Comparison of ENCODE assay signal across 20 cellular contexts in genomic region chr1:185289880-185290279, GRCh38. TPM values are rescaled to one million over a fixed set of nuclear protein-coding genes. Genes with fewer than 3 reads are reported as not detected.
DNase-seq lines count a peak whose midpoint lies in the region; ATAC-seq, FAIRE-seq and TF ChIP-seq lines count a peak whose summit lies in the region.
"Had no signal": no experiment of that assay in that cellular context is flagged by ENCODE, and none has a peak within 500 bp of the region (broad histone marks: within the 10 kb centered on the region; RNA-seq: fewer than 3 reads in every experiment).

No MANE protein-coding gene starts in this region.

- no peaks in the 10 kb centered on the region for H3K9me3 ChIP-seq in HepG2 (ENCODE audit: low read length)
- H3K9me3 ChIP-seq in right lobe of liver = peaks cover 0 to 3% (median 0%) of the 10 kb centered on the region in 4 donors
- no peaks in the 10 kb centered on the region for H3K9me3 ChIP-seq in HEK293 (ENCODE audit: control insufficient read depth, insufficient read depth, low read depth, low read length)
- no peaks in the 10 kb centered on the region for H3K9me3 ChIP-seq in T-helper 17 cell (ENCODE audit: control insufficient read depth, low read length, poor library complexity, severe bottlenecking)
- H3K9me3 ChIP-seq: BE2C, Caco-2 had no signal

- H3K4me1 ChIP-seq in HepG2 (ENCODE audit: insufficient read depth, low read length) (peaks cover 10% of the 10 kb centered on the region; the same call in 1 of the 2 replicates), right lobe of liver (no peaks in the 10 kb centered on the region), HEK293 (ENCODE audit: control insufficient read depth, insufficient read depth, low read length) (no peaks in the 10 kb centered on the region)
- H3K4me1 ChIP-seq: BE2C had no signal

- in situ Hi-C loops in HepG2 (cut with HindIII; ENCODE audit: extremely low pct_ligation_motif_present, low pct_unique_long_range_greater_than_20kb) = no loop called here

- H3K36me3 ChIP-seq in HepG2 (replicated peaks in 1 of 2; ENCODE audit: control insufficient read depth in 1 of 2, insufficient read depth in 2 of 2, low read length in 2 of 2) (no peaks in the 10 kb centered on the region), right lobe of liver (no peaks in the 10 kb centered on the region), HEK293 (ENCODE audit: control insufficient read depth in 2 of 2, insufficient read depth in 1 of 2, low read length in 2 of 2) (peaks cover 0 to 14% of the 10 kb centered on the region in 2 experiments; a peak in 1 of 3 replicates)

- H3K27ac Mint-ChIP-seq in T-helper 17 cell (peak overlapping the region; percentile 1), neural crest cell (ENCODE audit: unreplicated experiment) (no peak overlapping the region)
- H3K27ac Mint-ChIP-seq: CD4-positive, alpha-beta T cell; GM23338 had no signal

- TF ChIP-seq EP300 in HepG2 (IDR thresholded peaks at IDR 0.05; ENCODE audit: low read depth in 2 of 2, low read length in 2 of 2) = no peak
- TF ChIP-seq EP300 in HepG2 (CRISPR knock-in tag; IDR thresholded peaks at IDR 0.05; ENCODE audit: borderline replicate concordance) = no peak

- peaks cover 14% of the 10 kb centered on the region for H3K9me3 Mint-ChIP-seq in neural crest cell
- H3K9me3 Mint-ChIP-seq: CD4-positive, alpha-beta T cell had no signal

- no peak overlapping the region for H2AFZ ChIP-seq in HepG2 (ENCODE audit: low read length)
- H2AFZ ChIP-seq: GM23338 had no signal

- BruUV-seq in HepG2 (replicated peaks; lab: Mats Ljungman, UMichigan) = no TSS peak

- H3K36me3 Mint-ChIP-seq in T-helper 17 cell (ENCODE audit: low read depth) = no peaks in the 10 kb centered on the region
- H3K36me3 Mint-ChIP-seq in neural crest cell (ENCODE audit: low read depth) = peaks cover 31% of the 10 kb centered on the region

- H3K27ac ChIP-seq in HepG2 (ENCODE audit: extremely low read length, insufficient read depth, low read length) = no peak overlapping the region
- no peak overlapping the region for H3K27ac ChIP-seq in right lobe of liver
- no peak overlapping the region for H3K27ac ChIP-seq in HEK293 (ENCODE audit: extremely low read depth, low read depth, low read length)

- H4K20me1 ChIP-seq in HepG2 (ENCODE audit: insufficient read depth, low read length) = no peaks in the 10 kb centered on the region

- ATAC-seq in HepG2 (no peak), right lobe of liver (no peak), T-helper 17 cell (no peak), GM21717 (IDR thresholded peaks at IDR 0.05; ENCODE audit: unreplicated experiment) (no peak)
- ATAC-seq: GM23338, HCT116 had no signal

- intact Hi-C loops in HepG2 (cut with micrococcal nuclease; ENCODE audit: unreplicated experiment) = loop anchor here (1.0 kb wide), 1 partner anchor 9 kb away; no protein-coding TSS in a partner anchor
- intact Hi-C loops in right lobe of liver (cut with DNase I) = no loop called here

- TF ChIP-seq CTCF in HepG2 (CRISPR knock-in tag; IDR thresholded peaks at IDR 0.05) = no peak
- no peak for TF ChIP-seq CTCF in right lobe of liver (IDR thresholded peaks at IDR 0.05)
- TF ChIP-seq CTCF in HEK293 (tag by site-specific recombination; IDR thresholded peaks at IDR 0.05) = no peak
- TF ChIP-seq CTCF in neural crest cell (conservative IDR thresholded peaks at IDR 0.05) = no peak

- no peak overlapping the region for H3K9ac ChIP-seq in HepG2 (ENCODE audit: insufficient read depth, low read depth, low read length)

- no peak overlapping the region for H3K4me2 ChIP-seq in HepG2 (ENCODE audit: low read depth, low read length)
- H3K4me2 ChIP-seq: GM23338 had no signal

- H3K27me3 ChIP-seq in HepG2 (ENCODE audit: control insufficient read depth in 1 of 2, insufficient read depth in 2 of 2, low read length in 2 of 2) (no peaks in the 10 kb centered on the region), right lobe of liver (no peaks in the 10 kb centered on the region)
- H3K27me3 ChIP-seq: BE2C had no signal

- CTCF ChIA-PET in HepG2 (lab: Yijun Ruan, JAX; ENCODE audit: low intra/inter-chr PET ratio, low total read pairs) = no interaction called here
- CTCF ChIA-PET in HEK293 (lab: Yijun Ruan, JAX) = no interaction called here

- POLR2A ChIA-PET in HepG2 (lab: Yijun Ruan, JAX) = no interaction called here
- POLR2A ChIA-PET in HEK293 (lab: Yijun Ruan, JAX) = no interaction called here

- H3K4me3 Mint-ChIP-seq in T-helper 17 cell (no peak overlapping the region), neural crest cell (peak overlapping the region; percentile 47)
- H3K4me3 Mint-ChIP-seq: CD4-positive, alpha-beta T cell; GM23338 had no signal

- no peak for TF ChIP-seq RAD21 in HepG2 (CRISPR knock-in tag; IDR thresholded peaks at IDR 0.05)

- no peak for FAIRE-seq in HepG2 (lab: Jason Lieb, UNC)
- FAIRE-seq: A204.1, GM12891, GM19239 had no signal

- DNase-seq in HepG2 (ENCODE audit: low spot score) (no peak), right lobe of liver (no peak), T-helper 17 cell (no peak), neural crest cell (ENCODE audit: low read depth, low spot score) (no peak), NCI-H2171 treated with DMSO at 0.1 percent for 48 hours (lab: John Stamatoyannopoulos, UW) (no peak)
- DNase-seq: ACHN; BE2C; C1 segment of cervical spinal cord; Caco-2; CD4-positive, alpha-beta T cell; H7; IMR-90; KBM-7 had no signal

- TF ChIP-seq POLR2A in HepG2 (IDR thresholded peaks at IDR 0.05; ENCODE audit: insufficient read depth in 1 of 2, low read depth in 2 of 2, low read length in 2 of 2) (no peak), right lobe of liver (IDR thresholded peaks at IDR 0.05) (no peak)

- H3K79me2 ChIP-seq in HepG2 (ENCODE audit: insufficient read depth, low read length) = no peaks in the 10 kb centered on the region

- H3K4me1 Mint-ChIP-seq in T-helper 17 cell = peaks cover 20% of the 10 kb centered on the region
- no peaks in the 10 kb centered on the region for H3K4me1 Mint-ChIP-seq in neural crest cell

- no peak overlapping the region for H3K4me3 ChIP-seq in HepG2 (replicated peaks in 1 of 3; ENCODE audit: insufficient read depth in 1 of 3, low read depth in 2 of 3, low read length in 3 of 3)
- no peak overlapping the region for H3K4me3 ChIP-seq in right lobe of liver
- no peak overlapping the region for H3K4me3 ChIP-seq in HEK293 (ENCODE audit: low read depth, low read length)
- H3K4me3 ChIP-seq: GM23338 had no signal

- H3K27me3 Mint-ChIP-seq in T-helper 17 cell (no peaks in the 10 kb centered on the region), neural crest cell (ENCODE audit: low read depth) (no peaks in the 10 kb centered on the region)
- H3K27me3 Mint-ChIP-seq: CD4-positive, alpha-beta T cell had no signal

TF ChIP-seq in HepG2, 621 proteins besides CTCF, POLR2A, EP300 and RAD21 (continues in another document):
- TF ChIP-seq ZSCAN29 (CRISPR knock-in tag; conservative IDR thresholded peaks at IDR 0.05) (no peak), PPARG (CRISPR knock-in tag; conservative IDR thresholded peaks at IDR 0.05) (no peak), ZNF709 (CRISPR knock-in tag; IDR thresholded peaks at IDR 0.05) (no peak), ZNF121 (CRISPR knock-in tag; IDR thresholded peaks at IDR 0.05) (peak; percentile 55; the same call in 1 of the 2 replicates), POGZ (CRISPR knock-in tag; IDR thresholded peaks at IDR 0.05) (no peak)

TF ChIP-seq in HEK293, 187 proteins besides CTCF, POLR2A, EP300 and RAD21 (continues in another document):
- TF ChIP-seq ZNF654 (tag by site-specific recombination; IDR thresholded peaks at IDR 0.05; ENCODE audit: low read depth) = no peak

RNA-seq across cellular contexts. Expression of gene IVNS1ABP, which starts 27.2 kb away (rescaled TPM):
- total RNA-seq in HepG2 (2016; rRNA removed; fragmentation: Illumina TruSeq; extraction: Trizol) = 41.6 and 51.7 TPM in 2 replicates
- 9.0 and 9.3 TPM in 2 replicates for total RNA-seq in HepG2 (2016; cell fraction: cytosol; rRNA removed; fragmentation: Illumina TruSeq; extraction: Trizol; ENCODE audit: low read depth)
- total RNA-seq in HepG2 (2016; cell fraction: insoluble cytoplasmic fraction; rRNA removed; fragmentation: Illumina TruSeq; extraction: Trizol) = 41.9 and 52.5 TPM in 2 replicates
- total RNA-seq in HepG2 (2016; cell fraction: membrane; rRNA removed; fragmentation: Illumina TruSeq; extraction: Trizol) = 19.8 and 21.2 TPM in 2 replicates
- 119 and 126 TPM in 2 replicates for total RNA-seq in HepG2 (2016; cell fraction: nucleus; rRNA removed; fragmentation: Illumina TruSeq; extraction: Trizol)
- polyA plus RNA-seq in HepG2 (2011; rRNA removed) = 38.2 and 49.1 TPM in 2 replicates
- polyA plus RNA-seq in HepG2 (2011; cell fraction: cytosol; rRNA removed) = 11.5 and 17.3 TPM in 2 replicates
- 83.0 and 93.5 TPM in 2 replicates for polyA plus RNA-seq in HepG2 (2011; cell fraction: nucleus; rRNA removed)
- polyA plus RNA-seq in HepG2 (2012) = 40.9 and 57.2 TPM in 2 replicates
- polyA plus RNA-seq in HepG2 (2016; cell fraction: cytosol; fragmentation: Illumina TruSeq; extraction: Trizol; ENCODE audit: low read depth) = 2.8 and 3.5 TPM in 2 replicates
- 38.7 and 40.0 TPM in 2 replicates for polyA plus RNA-seq in HepG2 (2016; cell fraction: insoluble cytoplasmic fraction; fragmentation: Illumina TruSeq; extraction: Trizol; ENCODE audit: low read depth)
- polyA plus RNA-seq in HepG2 (2016; cell fraction: membrane; fragmentation: Illumina TruSeq; extraction: Trizol; ENCODE audit: low read depth) = 9.3 and 11.3 TPM in 2 replicates
- 65.5 and 70.1 TPM in 2 replicates for polyA plus RNA-seq in HepG2 (2016; cell fraction: nucleus; fragmentation: Illumina TruSeq; extraction: Trizol; ENCODE audit: insufficient read depth, low read depth)
- 35.4 and 52.1 TPM in 2 replicates for polyA minus RNA-seq in HepG2 (2011; rRNA and poly(A)+ RNA removed; ENCODE audit: low replicate concordance)
- 15.7 and 16.1 TPM in 2 replicates for polyA minus RNA-seq in HepG2 (2011; cell fraction: cytosol; rRNA and poly(A)+ RNA removed)
- polyA minus RNA-seq in HepG2 (2011; cell fraction: nucleus; rRNA and poly(A)+ RNA removed) = 378 and 394 TPM in 2 replicates
- 10 to 100 TPM; 17.0 to 38.3 (median 26.8) TPM for total RNA-seq in right lobe of liver
- 100 to 1,000 TPM; 467 to 499 TPM for total RNA-seq in T-helper 17 cell
- total RNA-seq in neural crest cell = 125 and 126 TPM in 2 replicates

Comparison
In these comparisons a context has a peak if more than half of its experiments do, and no peak if none do; other contexts are left out.
1. Of the 63 proteins assayed by ChIP-seq in both HepG2 and HEK293: peak only in HepG2: ZNF121; only in HEK293: ZNF280D; in both: none; in neither: 61.